1 cellular context compared by ENCODE assay signal in the genomic region with DNA sequence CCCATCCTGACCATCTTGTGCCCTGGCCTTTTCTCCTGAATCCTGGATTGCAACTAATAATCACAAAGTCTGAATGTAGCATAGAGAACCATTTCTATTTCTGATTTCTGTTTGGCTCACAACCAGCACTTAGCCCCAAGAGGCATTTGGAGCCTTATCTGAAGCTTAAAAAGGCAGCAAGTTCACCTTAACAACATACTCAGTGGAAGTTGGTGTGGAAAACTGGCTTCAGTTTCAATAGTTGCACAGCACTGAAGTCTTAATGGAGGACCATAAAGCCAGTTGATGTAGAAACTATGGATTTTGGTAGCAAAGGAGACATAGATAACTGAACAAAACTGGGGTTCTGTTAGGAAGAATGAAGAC.
TF ChIP-seq lines count a peak whose summit lies in the region.

No MANE protein-coding gene starts in this region.

TF ChIP-seq in A549, 52 proteins besides CTCF, POLR2A, EP300 and RAD21 (continued from another document):
- TF ChIP-seq, protein P1, sequence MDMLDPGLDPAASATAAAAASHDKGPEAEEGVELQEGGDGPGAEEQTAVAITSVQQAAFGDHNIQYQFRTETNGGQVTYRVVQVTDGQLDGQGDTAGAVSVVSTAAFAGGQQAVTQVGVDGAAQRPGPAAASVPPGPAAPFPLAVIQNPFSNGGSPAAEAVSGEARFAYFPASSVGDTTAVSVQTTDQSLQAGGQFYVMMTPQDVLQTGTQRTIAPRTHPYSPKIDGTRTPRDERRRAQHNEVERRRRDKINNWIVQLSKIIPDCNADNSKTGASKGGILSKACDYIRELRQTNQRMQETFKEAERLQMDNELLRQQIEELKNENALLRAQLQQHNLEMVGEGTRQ (IDR thresholded peaks at IDR 0.05): no peak
- TF ChIP-seq TP53 (CRISPR knock-in tag; IDR thresholded peaks at IDR 0.05) (no peak), MYC (IDR thresholded peaks at IDR 0.05; ENCODE audit: borderline replicate concordance, low read length) (no peak)
